1 cellular context compared by ENCODE assay signal in the genomic region with DNA sequence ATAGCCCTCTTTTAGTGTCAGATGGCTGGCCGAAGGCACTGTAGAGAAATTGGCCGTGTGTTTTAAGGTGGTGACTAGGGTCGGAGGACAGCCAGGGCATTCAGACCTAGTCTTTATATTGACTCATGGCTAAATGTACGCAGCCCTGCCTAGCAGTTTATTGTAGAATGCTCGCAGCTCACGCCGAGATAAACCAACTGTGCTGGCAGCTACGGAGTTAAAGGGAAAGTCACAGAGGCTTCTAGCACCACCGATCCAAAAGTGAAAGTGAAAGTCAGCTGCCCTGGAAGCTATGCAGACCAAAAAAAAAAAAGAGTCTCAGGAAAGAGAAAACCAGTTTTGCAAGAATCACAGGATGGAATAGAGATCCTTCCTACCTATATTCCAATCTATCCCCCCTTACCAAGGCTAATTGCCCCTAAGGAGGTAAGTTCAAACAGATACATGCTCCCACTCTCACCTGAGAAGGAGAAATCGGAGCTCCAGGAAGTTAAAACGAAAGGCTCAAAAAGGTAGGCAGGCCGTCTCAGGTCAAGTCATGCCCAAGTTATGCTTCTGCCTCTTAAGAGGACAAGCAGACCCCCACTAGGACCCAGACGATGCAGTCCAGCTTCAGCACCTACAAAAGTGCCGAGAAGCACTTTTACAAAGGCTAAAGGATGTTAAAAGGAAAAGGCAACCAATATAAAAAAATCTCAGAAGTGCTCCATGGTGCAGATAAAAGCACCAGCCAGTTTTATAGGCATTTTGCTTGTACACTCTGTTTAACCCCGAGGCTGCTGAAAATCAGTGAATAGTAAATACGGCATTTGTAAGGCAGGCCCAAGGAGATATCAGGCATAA.
TF ChIP-seq lines count a peak whose summit lies in the region.

No MANE protein-coding gene starts in this region.

TF ChIP-seq in HepG2, 621 proteins besides CTCF, POLR2A, EP300 and RAD21 (continued from another document):
- TF ChIP-seq, protein P1, sequence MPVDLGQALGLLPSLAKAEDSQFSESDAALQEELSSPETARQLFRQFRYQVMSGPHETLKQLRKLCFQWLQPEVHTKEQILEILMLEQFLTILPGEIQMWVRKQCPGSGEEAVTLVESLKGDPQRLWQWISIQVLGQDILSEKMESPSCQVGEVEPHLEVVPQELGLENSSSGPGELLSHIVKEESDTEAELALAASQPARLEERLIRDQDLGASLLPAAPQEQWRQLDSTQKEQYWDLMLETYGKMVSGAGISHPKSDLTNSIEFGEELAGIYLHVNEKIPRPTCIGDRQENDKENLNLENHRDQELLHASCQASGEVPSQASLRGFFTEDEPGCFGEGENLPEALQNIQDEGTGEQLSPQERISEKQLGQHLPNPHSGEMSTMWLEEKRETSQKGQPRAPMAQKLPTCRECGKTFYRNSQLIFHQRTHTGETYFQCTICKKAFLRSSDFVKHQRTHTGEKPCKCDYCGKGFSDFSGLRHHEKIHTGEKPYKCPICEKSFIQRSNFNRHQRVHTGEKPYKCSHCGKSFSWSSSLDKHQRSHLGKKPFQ (CRISPR knock-in tag; IDR thresholded peaks at IDR 0.05; ENCODE audit: insufficient replicate concordance) = no peak
- TF ChIP-seq CREB1 (IDR thresholded peaks at IDR 0.05) (no peak), CREB1 (CRISPR knock-in tag; IDR thresholded peaks at IDR 0.05) (0 out of 2 replicates have a peak, but pooled peaks have one; percentile 18), ZNF816 (CRISPR knock-in tag; IDR thresholded peaks at IDR 0.05; ENCODE audit: borderline replicate concordance) (no peak), ZBTB7B (CRISPR knock-in tag; IDR thresholded peaks at IDR 0.05) (no peak), MEIS2 (CRISPR knock-in tag; IDR thresholded peaks at IDR 0.05) (no peak), GTF2F1 (IDR thresholded peaks at IDR 0.05; ENCODE audit: low read length) (no peak), IRF2 (CRISPR knock-in tag; IDR thresholded peaks at IDR 0.05) (peak; percentile 100), ZNF234 (CRISPR knock-in tag; conservative IDR thresholded peaks at IDR 0.05) (no peak), SMAD1 (CRISPR knock-in tag; IDR thresholded peaks at IDR 0.05; ENCODE audit: borderline replicate concordance, low read depth) (no peak), SAP130 (CRISPR knock-in tag; IDR thresholded peaks at IDR 0.05; ENCODE audit: low read depth) (peak; percentile 58), ZNF292 (CRISPR knock-in tag; IDR thresholded peaks at IDR 0.05; ENCODE audit: borderline replicate concordance, low read depth) (no peak), SPEN (CRISPR knock-in tag; IDR thresholded peaks at IDR 0.05; ENCODE audit: low read depth) (no peak), YEATS2 (CRISPR knock-in tag; IDR thresholded peaks at IDR 0.05; ENCODE audit: borderline replicate concordance) (no peak), SNAPC2 (CRISPR knock-in tag; IDR thresholded peaks at IDR 0.05) (no peak), FOSL1 (CRISPR knock-in tag; IDR thresholded peaks at IDR 0.05; ENCODE audit: borderline replicate concordance) (no peak), SP140L (CRISPR knock-in tag; IDR thresholded peaks at IDR 0.05; ENCODE audit: borderline replicate concordance) (no peak)
- TF ChIP-seq, protein P2, sequence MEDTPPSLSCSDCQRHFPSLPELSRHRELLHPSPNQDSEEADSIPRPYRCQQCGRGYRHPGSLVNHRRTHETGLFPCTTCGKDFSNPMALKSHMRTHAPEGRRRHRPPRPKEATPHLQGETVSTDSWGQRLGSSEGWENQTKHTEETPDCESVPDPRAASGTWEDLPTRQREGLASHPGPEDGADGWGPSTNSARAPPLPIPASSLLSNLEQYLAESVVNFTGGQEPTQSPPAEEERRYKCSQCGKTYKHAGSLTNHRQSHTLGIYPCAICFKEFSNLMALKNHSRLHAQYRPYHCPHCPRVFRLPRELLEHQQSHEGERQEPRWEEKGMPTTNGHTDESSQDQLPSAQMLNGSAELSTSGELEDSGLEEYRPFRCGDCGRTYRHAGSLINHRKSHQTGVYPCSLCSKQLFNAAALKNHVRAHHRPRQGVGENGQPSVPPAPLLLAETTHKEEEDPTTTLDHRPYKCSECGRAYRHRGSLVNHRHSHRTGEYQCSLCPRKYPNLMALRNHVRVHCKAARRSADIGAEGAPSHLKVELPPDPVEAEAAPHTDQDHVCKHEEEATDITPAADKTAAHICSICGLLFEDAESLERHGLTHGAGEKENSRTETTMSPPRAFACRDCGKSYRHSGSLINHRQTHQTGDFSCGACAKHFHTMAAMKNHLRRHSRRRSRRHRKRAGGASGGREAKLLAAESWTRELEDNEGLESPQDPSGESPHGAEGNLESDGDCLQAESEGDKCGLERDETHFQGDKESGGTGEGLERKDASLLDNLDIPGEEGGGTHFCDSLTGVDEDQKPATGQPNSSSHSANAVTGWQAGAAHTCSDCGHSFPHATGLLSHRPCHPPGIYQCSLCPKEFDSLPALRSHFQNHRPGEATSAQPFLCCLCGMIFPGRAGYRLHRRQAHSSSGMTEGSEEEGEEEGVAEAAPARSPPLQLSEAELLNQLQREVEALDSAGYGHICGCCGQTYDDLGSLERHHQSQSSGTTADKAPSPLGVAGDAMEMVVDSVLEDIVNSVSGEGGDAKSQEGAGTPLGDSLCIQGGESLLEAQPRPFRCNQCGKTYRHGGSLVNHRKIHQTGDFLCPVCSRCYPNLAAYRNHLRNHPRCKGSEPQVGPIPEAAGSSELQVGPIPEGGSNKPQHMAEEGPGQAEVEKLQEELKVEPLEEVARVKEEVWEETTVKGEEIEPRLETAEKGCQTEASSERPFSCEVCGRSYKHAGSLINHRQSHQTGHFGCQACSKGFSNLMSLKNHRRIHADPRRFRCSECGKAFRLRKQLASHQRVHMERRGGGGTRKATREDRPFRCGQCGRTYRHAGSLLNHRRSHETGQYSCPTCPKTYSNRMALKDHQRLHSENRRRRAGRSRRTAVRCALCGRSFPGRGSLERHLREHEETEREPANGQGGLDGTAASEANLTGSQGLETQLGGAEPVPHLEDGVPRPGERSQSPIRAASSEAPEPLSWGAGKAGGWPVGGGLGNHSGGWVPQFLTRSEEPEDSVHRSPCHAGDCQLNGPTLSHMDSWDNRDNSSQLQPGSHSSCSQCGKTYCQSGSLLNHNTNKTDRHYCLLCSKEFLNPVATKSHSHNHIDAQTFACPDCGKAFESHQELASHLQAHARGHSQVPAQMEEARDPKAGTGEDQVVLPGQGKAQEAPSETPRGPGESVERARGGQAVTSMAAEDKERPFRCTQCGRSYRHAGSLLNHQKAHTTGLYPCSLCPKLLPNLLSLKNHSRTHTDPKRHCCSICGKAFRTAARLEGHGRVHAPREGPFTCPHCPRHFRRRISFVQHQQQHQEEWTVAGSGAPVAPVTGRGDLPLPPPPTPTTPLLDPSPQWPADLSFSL (CRISPR knock-in tag; IDR thresholded peaks at IDR 0.05) = no peak
- TF ChIP-seq, protein P3, sequence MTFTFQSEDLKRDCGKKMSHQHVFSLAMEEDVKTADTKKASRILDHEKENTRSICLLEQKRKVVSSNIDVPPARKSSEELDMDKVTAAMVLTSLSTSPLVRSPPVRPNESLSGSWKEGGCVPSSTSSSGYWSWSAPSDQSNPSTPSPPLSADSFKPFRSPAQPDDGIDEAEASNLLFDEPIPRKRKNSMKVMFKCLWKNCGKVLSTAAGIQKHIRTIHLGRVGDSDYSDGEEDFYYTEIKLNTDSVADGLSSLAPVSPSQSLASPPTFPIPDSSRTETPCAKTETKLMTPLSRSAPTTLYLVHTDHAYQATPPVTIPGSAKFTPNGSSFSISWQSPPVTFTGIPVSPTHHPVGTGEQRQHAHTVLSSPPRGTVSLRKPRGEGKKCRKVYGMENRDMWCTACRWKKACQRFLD (CRISPR knock-in tag; IDR thresholded peaks at IDR 0.05; ENCODE audit: borderline replicate concordance) = 0 out of 2 replicates have a peak, but pooled peaks have one; percentile 6
- TF ChIP-seq, protein P4, sequence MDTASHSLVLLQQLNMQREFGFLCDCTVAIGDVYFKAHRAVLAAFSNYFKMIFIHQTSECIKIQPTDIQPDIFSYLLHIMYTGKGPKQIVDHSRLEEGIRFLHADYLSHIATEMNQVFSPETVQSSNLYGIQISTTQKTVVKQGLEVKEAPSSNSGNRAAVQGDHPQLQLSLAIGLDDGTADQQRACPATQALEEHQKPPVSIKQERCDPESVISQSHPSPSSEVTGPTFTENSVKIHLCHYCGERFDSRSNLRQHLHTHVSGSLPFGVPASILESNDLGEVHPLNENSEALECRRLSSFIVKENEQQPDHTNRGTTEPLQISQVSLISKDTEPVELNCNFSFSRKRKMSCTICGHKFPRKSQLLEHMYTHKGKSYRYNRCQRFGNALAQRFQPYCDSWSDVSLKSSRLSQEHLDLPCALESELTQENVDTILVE (CRISPR knock-in tag; IDR thresholded peaks at IDR 0.05) = no peak
- TF ChIP-seq, protein P5, sequence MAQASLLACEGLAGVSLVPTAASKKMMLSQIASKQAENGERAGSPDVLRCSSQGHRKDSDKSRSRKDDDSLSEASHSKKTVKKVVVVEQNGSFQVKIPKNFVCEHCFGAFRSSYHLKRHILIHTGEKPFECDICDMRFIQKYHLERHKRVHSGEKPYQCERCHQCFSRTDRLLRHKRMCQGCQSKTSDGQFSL (CRISPR knock-in tag; IDR thresholded peaks at IDR 0.05) = no peak
TF ChIP-seq in HepG2: peak in this region for 19.
